ENCODE assay signal across 1 cellular context in genomic region chr5:73445708-73446630, GRCh38.
TF ChIP-seq lines count a peak whose summit lies in the region.

No MANE protein-coding gene starts in this region.

TF ChIP-seq in SK-N-SH, 30 proteins besides CTCF, POLR2A, EP300 and RAD21 (continued from another document):
- no peak for TF ChIP-seq REST (IDR thresholded peaks at IDR 0.05; ENCODE audit: low read depth, low read length)
- no peak for TF ChIP-seq FOXM1 (IDR thresholded peaks at IDR 0.05; ENCODE audit: low read depth)
- TF ChIP-seq SIN3A (IDR thresholded peaks at IDR 0.05; ENCODE audit: borderline replicate concordance, low read depth, low read length), result no peak
- no peak for TF ChIP-seq SMC3 (IDR thresholded peaks at IDR 0.05; ENCODE audit: low read depth, low read length)
- TF ChIP-seq TCF12 (IDR thresholded peaks at IDR 0.05), result no peak
- TF ChIP-seq POLR2AphosphoS5 (IDR thresholded peaks at IDR 0.05; ENCODE audit: low read depth, low read length), result no peak; the same call in 1 of the 2 replicates
- no peak for TF ChIP-seq PBX3 (IDR thresholded peaks at IDR 0.05)
- TF ChIP-seq MXI1 (IDR thresholded peaks at IDR 0.05; ENCODE audit: low read depth, low read length), result no peak
- no peak for TF ChIP-seq USF2 (IDR thresholded peaks at IDR 0.05; ENCODE audit: borderline replicate concordance, low read depth, low read length)
- no peak for TF ChIP-seq RCOR1 (IDR thresholded peaks at IDR 0.05; ENCODE audit: low read length)
- no peak for TF ChIP-seq EZH2phosphoT487 (IDR thresholded peaks at IDR 0.05; ENCODE audit: borderline replicate concordance, low read depth)
- no peak for TF ChIP-seq RFX5 (IDR thresholded peaks at IDR 0.05; ENCODE audit: low read length)
